9 cellular contexts compared by ENCODE assay signal in genomic region chr9:76181020-76181641, GRCh38.
DNase-seq lines count a peak whose midpoint lies in the region; ATAC-seq and TF ChIP-seq lines count a peak whose summit lies in the region.
"Had no signal": no experiment of that assay in that cellular context is flagged by ENCODE, and none has a peak within 500 bp of the region (broad histone marks: within the 10 kb centered on the region; RNA-seq: fewer than 3 reads in every experiment).

No MANE protein-coding gene starts in this region.

- TF ChIP-seq POLR2A in upper lobe of left lung (IDR thresholded peaks at IDR 0.05) (no peak), esophagus squamous epithelium (IDR thresholded peaks at IDR 0.05) (no peak)

- H3K36me3 Mint-ChIP-seq in activated naive CD4-positive, alpha-beta T cell treated with anti-CD3 and anti-CD28 coated beads, Interleukin-2, amount 50 U/mL, for 72 hours = peaks cover 7 to 25% of the 10 kb centered on the region in 2 donors
- peaks cover 5% of the 10 kb centered on the region for H3K36me3 Mint-ChIP-seq in activated naive CD4-positive, alpha-beta T cell treated with anti-CD3 and anti-CD28 coated beads, Interleukin-2, amount 10 ng/mL, durations not matched to agents 7 days and 5 days

- no peak for TF ChIP-seq EP300 in upper lobe of left lung (IDR thresholded peaks at IDR 0.05)

- no peaks in the 10 kb centered on the region for H3K9me3 Mint-ChIP-seq in activated naive CD4-positive, alpha-beta T cell treated with anti-CD3 and anti-CD28 coated beads, Interleukin-2, amount 50 U/mL, for 72 hours
- H3K9me3 Mint-ChIP-seq in activated naive CD4-positive, alpha-beta T cell treated with anti-CD3 and anti-CD28 coated beads, Interleukin-2, amount 10 ng/mL, durations not matched to agents 7 days and 5 days = no peaks in the 10 kb centered on the region

- no peak overlapping the region for H3K4me3 Mint-ChIP-seq in activated naive CD4-positive, alpha-beta T cell treated with anti-CD3 and anti-CD28 coated beads, Interleukin-2, amount 10 ng/mL, durations not matched to agents 7 days and 5 days

- WGBS in upper lobe of left lung, 2 donors = 49 to 54% methylated on average over 2 to 5 of the region's 5 CpGs
- WGBS in esophagus squamous epithelium, 2 donors = 19 to 61% methylated on average over 1 to 2 of the region's 5 CpGs

- H3K36me3 ChIP-seq in upper lobe of left lung (peaks cover 0 to 14% (median 0%) of the 10 kb centered on the region in 4 donors), esophagus squamous epithelium (peaks cover 0 to 62% (median 0%) of the 10 kb centered on the region in 3 donors)

- no peaks in the 10 kb centered on the region for H3K9me3 ChIP-seq in upper lobe of left lung
- H3K9me3 ChIP-seq in esophagus squamous epithelium = no peaks in the 10 kb centered on the region

- DNase-seq in activated naive CD4-positive, alpha-beta T cell treated with anti-CD3 and anti-CD28 coated beads, Interleukin-2, amount 50 U/mL, for 72 hours (ENCODE audit: low spot score in 2 of 2) = peak in 1 of 2 donors; percentile 33
- no peak for DNase-seq in activated naive CD4-positive, alpha-beta T cell treated with anti-CD3 and anti-CD28 coated beads, Interleukin-2, amount 10 ng/mL, durations not matched to agents 7 days and 5 days
- DNase-seq in SW480 (ENCODE audit: low spot score) (peak; percentile 89), glomerular visceral epithelial cell (ENCODE audit: extremely low spot score) (peak; percentile 35), upper lobe of left lung (peak in 1 of 2 donors; percentile 34), foreskin melanocyte (no peak), esophagus squamous epithelium (lab: John Stamatoyannopoulos, UW) (no peak)
- DNase-seq: cerebellar nuclear complex had no signal

- peaks cover 14% of the 10 kb centered on the region for H3K4me1 Mint-ChIP-seq in activated naive CD4-positive, alpha-beta T cell treated with anti-CD3 and anti-CD28 coated beads, Interleukin-2, amount 10 ng/mL, durations not matched to agents 7 days and 5 days

- H3K27ac Mint-ChIP-seq in activated naive CD4-positive, alpha-beta T cell treated with anti-CD3 and anti-CD28 coated beads, Interleukin-2, amount 50 U/mL, for 72 hours = peak overlapping the region; percentile 59 to 96
- no peak overlapping the region for H3K27ac Mint-ChIP-seq in activated naive CD4-positive, alpha-beta T cell treated with anti-CD3 and anti-CD28 coated beads, Interleukin-2, amount 10 ng/mL, durations not matched to agents 7 days and 5 days

- TF ChIP-seq CTCF in upper lobe of left lung (IDR thresholded peaks at IDR 0.05) (no peak), esophagus squamous epithelium (IDR thresholded peaks at IDR 0.05) (no peak)

- H3K27me3 ChIP-seq in upper lobe of left lung = no peaks in the 10 kb centered on the region
- no peaks in the 10 kb centered on the region for H3K27me3 ChIP-seq in esophagus squamous epithelium

- peaks cover 0 to 10% (median 2%) of the 10 kb centered on the region in 4 donors for H3K4me1 ChIP-seq in upper lobe of left lung
- H3K4me1 ChIP-seq in esophagus squamous epithelium = peaks cover 0 to 12% (median 0%) of the 10 kb centered on the region in 3 donors

- no peaks in the 10 kb centered on the region for H3K27me3 Mint-ChIP-seq in activated naive CD4-positive, alpha-beta T cell treated with anti-CD3 and anti-CD28 coated beads, Interleukin-2, amount 10 ng/mL, durations not matched to agents 7 days and 5 days

- no peak overlapping the region for H3K4me3 ChIP-seq in upper lobe of left lung
- no peak overlapping the region for H3K4me3 ChIP-seq in esophagus squamous epithelium

- ATAC-seq in activated naive CD4-positive, alpha-beta T cell treated with anti-CD3 and anti-CD28 coated beads, Interleukin-2, amount 50 U/mL, for 72 hours = peak; percentile 80 to 86
- ATAC-seq in upper lobe of left lung (ENCODE audit: low FRiP score in 2 of 2) (peak; percentile 56 to 90), GM18867 (IDR thresholded peaks at IDR 0.05; ENCODE audit: unreplicated experiment) (no peak)

- CTCF ChIA-PET in activated naive CD4-positive, alpha-beta T cell treated with anti-CD3 and anti-CD28 coated beads, Interleukin-2, amount 10 ng/mL, durations not matched to agents 7 days and 5 days (lab: Charles Lee) = interaction anchor here (1.1 kb wide), 1 partner anchor 292 kb away, joined by 3 read pairs; no protein-coding TSS in a partner anchor

- H3K27ac ChIP-seq in upper lobe of left lung (peak overlapping the region in 3 of 4 donors; percentile 26 to 56 (median 37)), esophagus squamous epithelium (peak overlapping the region in 2 of 4 donors; percentile 25 to 44)

- intact Hi-C loops in esophagus squamous epithelium (cut with DNase I) = no loop called here

Comparison
In these comparisons a context has a peak if more than half of its experiments do, and no peak if none do; other contexts are left out.
1. DNase-seq: peak in SW480 (single experiment) and glomerular visceral epithelial cell (single experiment); none in activated naive CD4-positive, alpha-beta T cell treated with anti-CD3 and anti-CD28 coated beads, Interleukin-2, amount 10 ng/mL, durations not matched to agents 7 days and 5 days (single experiment), foreskin melanocyte (single experiment) and esophagus squamous epithelium (single experiment).